In genomic region chrX:154732421-154733071, GRCh38 we compare ENCODE assay signal across 10 cellular contexts. TPM values are rescaled to one million over a fixed set of nuclear protein-coding genes. Genes with fewer than 3 reads are reported as not detected.
DNase-seq lines count a peak whose midpoint lies in the region; ATAC-seq and TF ChIP-seq lines count a peak whose summit lies in the region.
"Had no signal": no experiment of that assay in that cellular context is flagged by ENCODE, and none has a peak within 500 bp of the region (broad histone marks: within the 10 kb centered on the region; RNA-seq: fewer than 3 reads in every experiment).

No MANE protein-coding gene starts in this region.

- H3K36me3 ChIP-seq in thyroid gland (no peaks in the 10 kb centered on the region), suprapubic skin (no peaks in the 10 kb centered on the region)

- no peak for TF ChIP-seq CTCF in thyroid gland (IDR thresholded peaks at IDR 0.05)
- no peak for TF ChIP-seq CTCF in suprapubic skin (IDR thresholded peaks at IDR 0.05)

- H3K27ac ChIP-seq in thyroid gland (peak overlapping the region in 2 of 3 donors; percentile 13 to 83), suprapubic skin (no peak overlapping the region)
- H3K27ac ChIP-seq: C4-2B had no signal

- H3K4me3 Mint-ChIP-seq in activated T-cell treated with anti-CD3 and anti-CD28 coated beads, Interleukin-2, amount 50 U/mL, for 4 hours, result peak overlapping the region; percentile 63

- DNase-seq in activated T-cell treated with anti-CD3 and anti-CD28 coated beads, Interleukin-2, amount 50 U/mL, for 4 hours, result no peak
- DNase-seq in activated T-cell treated with anti-CD3 and anti-CD28 coated beads for 4 hours, result no peak
- peak; percentile 49 for DNase-seq in UCSD-AML1 (lab: John Stamatoyannopoulos, UW; ENCODE audit: unreplicated experiment)
- DNase-seq in iris pigment epithelial cell (ENCODE audit: low read depth), result peak; percentile 79
- no peak for DNase-seq in thyroid gland
- no peak for DNase-seq in COR-L47 (lab: John Stamatoyannopoulos, UW)
- DNase-seq in suprapubic skin (ENCODE audit: low spot score in 2 of 2), result no peak
- DNase-seq: hippocampal formation had no signal

- no peaks in the 10 kb centered on the region for H3K9me3 Mint-ChIP-seq in activated T-cell treated with anti-CD3 and anti-CD28 coated beads, Interleukin-2, amount 50 U/mL, for 4 hours

- no peaks in the 10 kb centered on the region for H3K36me3 Mint-ChIP-seq in activated T-cell treated with anti-CD3 and anti-CD28 coated beads, Interleukin-2, amount 50 U/mL, for 4 hours (ENCODE audit: insufficient read depth)

- peak in 1 of 2 donors; percentile 29 for ATAC-seq in activated T-cell treated with anti-CD3 and anti-CD28 coated beads, Interleukin-2, amount 50 U/mL, for 4 hours
- ATAC-seq in GM21737 (IDR thresholded peaks at IDR 0.05; ENCODE audit: unreplicated experiment), result no peak

- TF ChIP-seq EP300 in suprapubic skin (IDR thresholded peaks at IDR 0.05), result no peak

- intact Hi-C loops in thyroid gland (cut with DNase I), result no loop called here

- H3K9me3 ChIP-seq in thyroid gland (no peaks in the 10 kb centered on the region), suprapubic skin (no peaks in the 10 kb centered on the region)

- 45 to 65% methylated on average over 2 to 5 of the region's 5 CpGs for WGBS in thyroid gland, 2 donors
- 57% methylated on average over 5 of the region's 5 CpGs for WGBS in suprapubic skin

- peaks cover 46 to 70% of the 10 kb centered on the region in 2 donors for H3K4me1 ChIP-seq in thyroid gland
- peaks cover 44% of the 10 kb centered on the region for H3K4me1 ChIP-seq in suprapubic skin

- no peaks in the 10 kb centered on the region for H3K27me3 Mint-ChIP-seq in activated T-cell treated with anti-CD3 and anti-CD28 coated beads, Interleukin-2, amount 50 U/mL, for 4 hours (ENCODE audit: low read depth)

- H3K4me3 ChIP-seq in thyroid gland (replicated peaks in 1 of 3) (no peak overlapping the region), suprapubic skin (no peak overlapping the region)

- H3K4me1 Mint-ChIP-seq in activated T-cell treated with anti-CD3 and anti-CD28 coated beads, Interleukin-2, amount 50 U/mL, for 4 hours (ENCODE audit: low read depth), result peaks cover 97% of the 10 kb centered on the region

- TF ChIP-seq POLR2A in thyroid gland (IDR thresholded peaks at IDR 0.05), result no peak
- TF ChIP-seq POLR2A in suprapubic skin (IDR thresholded peaks at IDR 0.05), result no peak

- no peaks in the 10 kb centered on the region for H3K27me3 ChIP-seq in thyroid gland
- H3K27me3 ChIP-seq in suprapubic skin, result no peaks in the 10 kb centered on the region

RNA-seq across cellular contexts. Expression of gene GAB3, which starts 18.3 kb away (rescaled TPM):
- total RNA-seq in activated T-cell treated with anti-CD3 and anti-CD28 coated beads, Interleukin-2, amount 50 U/mL, for 4 hours, result 1 to 10 TPM; 1.5 to 2.5 (median 2.0) TPM
- total RNA-seq in thyroid gland, result 10 to 100 TPM in 1 of 4 donors, 1 to 10 TPM in 3; 5.8 to 10.2 (median 8.1) TPM
- total RNA-seq in suprapubic skin, result 1 to 10 TPM in 2 of 4 donors, under 1 TPM in 2; 0.65 to 2.7 (median 1.6) TPM

RNA-seq across cellular contexts. Expression of gene DKC1, which starts 30.1 kb away (rescaled TPM):
- 100 to 1,000 TPM; 269 to 289 (median 286) TPM for total RNA-seq in activated T-cell treated with anti-CD3 and anti-CD28 coated beads, Interleukin-2, amount 50 U/mL, for 4 hours
- total RNA-seq in thyroid gland (10 to 100 TPM; 33.8 to 41.5 (median 35.2) TPM), suprapubic skin (10 to 100 TPM; 38.1 to 60.6 (median 42.9) TPM)

Comparison
In these comparisons a context has a peak if more than half of its experiments do, and no peak if none do; other contexts are left out.
1. DNase-seq: peak in UCSD-AML1 (single experiment) and iris pigment epithelial cell (single experiment); none in activated T-cell treated with anti-CD3 and anti-CD28 coated beads, Interleukin-2, amount 50 U/mL, for 4 hours (single experiment), activated T-cell treated with anti-CD3 and anti-CD28 coated beads for 4 hours (single experiment), thyroid gland (0 of 2), COR-L47 (single experiment) and suprapubic skin (0 of 2).
2. RNA of gene DKC1, which starts 30.1 kb away (total RNA-seq): 269 to 289 TPM in activated T-cell treated with anti-CD3 and anti-CD28 coated beads, Interleukin-2, amount 50 U/mL, for 4 hours; 38.1 to 60.6 TPM in suprapubic skin and 33.8 to 41.5 TPM in thyroid gland; every median in the first group is over 4 times any median in the second.